In genomic region chr10:36725581-36726520, GRCh38 we compare ENCODE assay signal across 8 cellular contexts.
A peak's percentile ranks its signal among the peaks of the same experiment; 100 is the strongest.
DNase-seq lines count a peak whose midpoint lies in the region; ATAC-seq and TF ChIP-seq lines count a peak whose summit lies in the region.

No MANE protein-coding gene starts in this region.

- H3K9ac ChIP-seq in GM23248 = no peak overlapping the region

- H4K20me1 ChIP-seq in GM23248 (ENCODE audit: insufficient read depth) = no peaks in the 10 kb centered on the region

- peak overlapping the region; percentile 36 for H3K4me2 ChIP-seq in GM23248 (ENCODE audit: unreplicated experiment)

- 57 to 58% methylated on average over 6 of the region's 6 CpGs for WGBS in GM23248 (ENCODE audit: low coverage in 1 of 2, low lambda C conversion rate in 2 of 2, missing lambda C conversion rate in 2 of 2), 2 experiments
- WGBS in mesodermal cell (ENCODE audit: insufficient coverage in 2 of 2), 2 experiments = no CpG with 5 or more reads among the region's 6 CpGs

- H3K27ac ChIP-seq in GM23248 = peak overlapping the region; percentile 34
- no peak overlapping the region for H3K27ac ChIP-seq in caudate nucleus (ENCODE audit: low read depth, low read length)
- peak overlapping the region; percentile 56 for H3K27ac ChIP-seq in mesodermal cell (ENCODE audit: low read depth, low read length, severe bottlenecking)
- H3K27ac ChIP-seq in coronary artery = no peak overlapping the region

- intact Hi-C loops in mucosa of descending colon (cut with DNase I, micrococcal nuclease) = no loop called here

- H3K36me3 ChIP-seq in GM23248 (ENCODE audit: low read depth) (no peaks in the 10 kb centered on the region), mesodermal cell (ENCODE audit: control insufficient read depth, insufficient read depth, low read length) (no peaks in the 10 kb centered on the region), mucosa of descending colon (ENCODE audit: low read depth) (no peaks in the 10 kb centered on the region)

- H3K9me2 ChIP-seq in GM23248 (ENCODE audit: insufficient read depth) = no peaks in the 10 kb centered on the region

- no peaks in the 10 kb centered on the region for H3K27me3 ChIP-seq in GM23248 (replicated peaks; ENCODE audit: insufficient read depth)

- TF ChIP-seq CTCF in mucosa of descending colon (IDR thresholded peaks at IDR 0.05) (no peak), coronary artery (IDR thresholded peaks at IDR 0.05) (no peak)

- no peaks in the 10 kb centered on the region for H3K79me2 ChIP-seq in GM23248 (ENCODE audit: insufficient read depth)

- no peaks in the 10 kb centered on the region for H3K9me3 ChIP-seq in GM23248 (ENCODE audit: low read depth)
- H3K9me3 ChIP-seq in mesodermal cell (ENCODE audit: control insufficient read depth, low read length) = peaks cover under 1% of the 10 kb centered on the region
- H3K9me3 ChIP-seq in mucosa of descending colon = peaks cover 30% of the 10 kb centered on the region

- DNase-seq in GM23248 (peak; percentile 91), NCI-H2171 treated with DMSO at 0.1 percent for 48 hours (lab: John Stamatoyannopoulos, UW) (peak; percentile 85), caudate nucleus (lab: John Stamatoyannopoulos, UW) (peak in 34 of 61 donors; percentile 3 to 62 (median 20)), mucosa of descending colon (no peak), coronary artery (ENCODE audit: low spot score) (no peak), NOMO-1 treated with dmso at 0.1 percent for 144 hours (lab: John Stamatoyannopoulos, UW; ENCODE audit: unreplicated experiment) (no peak)

- H3K4me3 ChIP-seq in GM23248 (no peak overlapping the region), mesodermal cell (ENCODE audit: extremely low read depth, insufficient read depth, low read length, poor library complexity, severe bottlenecking) (no peak overlapping the region), mucosa of descending colon (no peak overlapping the region), coronary artery (no peak overlapping the region)

- in situ Hi-C loops in GM23248 (cut with MboI) = loop anchor here (10.0 kb wide), 1 partner anchor 1091 kb away; no protein-coding TSS in a partner anchor

- ATAC-seq in mucosa of descending colon (no peak), GM18868 (IDR thresholded peaks at IDR 0.05; ENCODE audit: unreplicated experiment) (no peak)

- no peak overlapping the region; the same call in 1 of the 2 replicates for H2AFZ ChIP-seq in GM23248

- peaks cover 29% of the 10 kb centered on the region for H3K4me1 ChIP-seq in GM23248 (ENCODE audit: insufficient read depth)
- H3K4me1 ChIP-seq in mesodermal cell (ENCODE audit: control insufficient read depth, insufficient read depth, low read length, poor library complexity, severe bottlenecking) = peaks cover 27% of the 10 kb centered on the region
- no peaks in the 10 kb centered on the region for H3K4me1 ChIP-seq in mucosa of descending colon (ENCODE audit: low read depth)

- H3F3A ChIP-seq in GM23248 (ENCODE audit: insufficient read depth) = peaks cover 15% of the 10 kb centered on the region

Comparison
In these comparisons a context has a peak if more than half of its experiments do, and no peak if none do; other contexts are left out.
1. DNase-seq: peak in GM23248 (single experiment), NCI-H2171 treated with DMSO at 0.1 percent for 48 hours (single experiment) and caudate nucleus (34 of 61); none in mucosa of descending colon (0 of 3), coronary artery (single experiment) and NOMO-1 treated with dmso at 0.1 percent for 144 hours (single experiment).
2. H3K27ac ChIP-seq: peak in GM23248 (single experiment) and mesodermal cell (single experiment); none in caudate nucleus (single experiment) and coronary artery (0 of 2).